8 cellular contexts compared by ENCODE assay signal in genomic region chr6:161000632-161001031, GRCh38.
"Had no signal": no experiment of that assay in that cellular context is flagged by ENCODE, and none has a peak within 500 bp of the region (broad histone marks: within the 10 kb centered on the region; RNA-seq: fewer than 3 reads in every experiment).

No MANE protein-coding gene starts in this region.

- DNase-seq: GM23248, GOT3, H7, HFFc6, KG1 had no signal

- H3K4me3 ChIP-seq: GM23248, HAP-1 had no signal

- FAIRE-seq: HTR-8/SVneo had no signal

- ATAC-seq: HCT116 had no signal

- H3K27ac ChIP-seq: GM23248 had no signal

- H3K9ac ChIP-seq: GM23248 had no signal

- H2AFZ ChIP-seq: GM23248 had no signal

- H3K9me3 ChIP-seq: HAP-1 had no signal

- H3K4me1 ChIP-seq: HAP-1 had no signal
